In the genomic region with DNA sequence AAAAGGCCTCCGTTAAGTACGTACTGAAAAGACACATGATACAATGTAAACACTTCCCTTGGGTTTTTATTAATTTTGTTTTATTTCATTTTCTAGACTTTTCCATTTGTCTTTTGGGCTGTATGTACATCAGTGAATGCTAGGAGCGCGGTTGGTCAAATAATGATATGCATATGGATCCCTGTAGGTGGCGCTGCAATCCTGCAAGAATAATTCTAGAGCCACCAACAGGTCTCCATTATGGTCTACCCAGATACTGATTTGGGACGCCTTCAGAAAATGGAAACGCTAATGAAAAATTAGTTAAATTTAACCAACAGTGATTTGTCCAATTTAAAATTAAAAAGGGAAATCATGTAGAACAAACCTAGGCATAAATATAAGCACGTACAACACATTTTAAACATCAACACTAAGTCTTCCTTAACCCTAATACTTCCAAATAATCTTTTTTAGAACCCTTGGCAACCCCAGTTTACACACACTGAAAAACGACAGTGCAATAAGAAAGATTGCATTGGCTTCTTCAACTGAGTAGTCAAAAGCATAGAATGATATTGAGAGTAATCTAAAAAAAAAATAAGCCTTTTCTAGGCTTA, we compare ENCODE assay signal across 8 cellular contexts.
DNase-seq lines count a peak whose midpoint lies in the region; ATAC-seq and TF ChIP-seq lines count a peak whose summit lies in the region.

No MANE protein-coding gene starts in this region.

- no peaks in the 10 kb centered on the region for H3K27me3 Mint-ChIP-seq in GM23338 (ENCODE audit: insufficient read depth, low read depth, poor library complexity)

- no peak overlapping the region for H3K9ac ChIP-seq in IMR-90 (ENCODE audit: low read depth, low read length)
- peak overlapping the region; percentile 25; the same call in 1 of the 2 replicates for H3K9ac ChIP-seq in OCI-LY3 (ENCODE audit: low read length)

- intact Hi-C loops in IMR-90 (cut with micrococcal nuclease) (loop anchor here (1.0 to 10.0 kb wide), 9 partner anchors 278 to 1129 kb away; no protein-coding TSS in a partner anchor), left colon (cut with DNase I, micrococcal nuclease) (loop anchor here in 1 of 2 donors (10.0 kb wide), 1 partner anchor 1104 kb away; no protein-coding TSS in a partner anchor)

- H2AK5ac ChIP-seq in IMR-90 (ENCODE audit: low read depth, low read length), result no peak overlapping the region

- no peak overlapping the region for H2AFZ ChIP-seq in GM23338
- H2AFZ ChIP-seq in IMR-90 (replicated peaks; ENCODE audit: low read length, poor library complexity), result no peak overlapping the region
- peak overlapping the region; percentile 72; the same call in 1 of the 2 replicates for H2AFZ ChIP-seq in OCI-LY3 (ENCODE audit: low read depth, low read length)

- no peaks in the 10 kb centered on the region for H3K36me3 Mint-ChIP-seq in GM23338 (ENCODE audit: low read depth)

- TF ChIP-seq CTCF in GM23338 (conservative IDR thresholded peaks at IDR 0.05; ENCODE audit: low read depth in 2 of 2) (peak; percentile 80 to 86), IMR-90 (conservative IDR thresholded peaks at IDR 0.05; ENCODE audit: low read depth, low read length) (peak; percentile 88), OCI-LY3 (IDR thresholded peaks at IDR 0.05; ENCODE audit: low read depth, low read length) (peak; percentile 67)

- no peaks in the 10 kb centered on the region for H3K27me3 ChIP-seq in GM23338 (ENCODE audit: insufficient read depth)
- H3K27me3 ChIP-seq in IMR-90 (ENCODE audit: control insufficient read depth, insufficient read depth, low read length), result no peaks in the 10 kb centered on the region
- H3K27me3 ChIP-seq in OCI-LY3 (ENCODE audit: low read depth, low read length), result no peaks in the 10 kb centered on the region

- H2BK120ac ChIP-seq in IMR-90 (ENCODE audit: low read depth, low read length), result 0 out of 2 replicates have a peak overlapping the region, but pooled peaks have one; percentile 19

- H3K4me1 ChIP-seq in GM23338 (ENCODE audit: insufficient read depth) (peaks cover 8% of the 10 kb centered on the region), IMR-90 (ENCODE audit: control insufficient read depth, insufficient read depth, low read length) (peaks cover 2% of the 10 kb centered on the region; the same call in 1 of the 2 replicates), OCI-LY3 (ENCODE audit: low read length) (peaks cover 2% of the 10 kb centered on the region; the same call in 1 of the 2 replicates)

- H2BK5ac ChIP-seq in IMR-90 (ENCODE audit: low read depth, low read length, poor library complexity, severe bottlenecking), result peak overlapping the region; percentile 10

- 100% methylated on average over 1 of the region's 9 CpGs; no CpG with 5 or more reads in 1 of the 2 experiments for WGBS in IMR-90 (ENCODE audit: extremely low coverage in 2 of 2, insufficient read length in 1 of 2), 2 experiments

- H4K91ac ChIP-seq in IMR-90 (ENCODE audit: insufficient read depth, low read depth, low read length), result no peak overlapping the region

- no peak overlapping the region for H4K5ac ChIP-seq in IMR-90 (ENCODE audit: low read depth, low read length)

- H2AK9ac ChIP-seq in IMR-90 (replicated peaks; ENCODE audit: low read depth, low read length, poor library complexity), result no peak overlapping the region

- POLR2A ChIA-PET in IMR-90 (lab: Charles Lee; ENCODE audit: unreplicated experiment), result no interaction called here

- no peak overlapping the region for H2BK15ac ChIP-seq in IMR-90 (ENCODE audit: low read depth, low read length)

- ATAC-seq in GM23338, result peak; percentile 90
- peak; percentile 88 for ATAC-seq in IMR-90 (ENCODE audit: low read depth)
- peak; percentile 86 for ATAC-seq in left colon

- no peak overlapping the region for H3K4me3 ChIP-seq in GM23338
- H3K4me3 ChIP-seq in IMR-90 (ENCODE audit: insufficient read depth, low read depth, low read length), result no peak overlapping the region
- H3K4me3 ChIP-seq in OCI-LY3 (ENCODE audit: low read length), result peak overlapping the region; percentile 51; the same call in 1 of the 2 replicates

- H3K79me2 ChIP-seq in GM23338 (replicated peaks; ENCODE audit: insufficient read depth) (no peaks in the 10 kb centered on the region), OCI-LY3 (ENCODE audit: low read length) (no peaks in the 10 kb centered on the region)

- H4K8ac ChIP-seq in IMR-90 (ENCODE audit: low read depth in 2 of 2, low read length in 2 of 2), result no peak overlapping the region; a peak in 1 of 4 replicates

- H3K9me2 ChIP-seq in GM23338 (ENCODE audit: insufficient read depth), result no peaks in the 10 kb centered on the region

- no peak overlapping the region for H3K27ac Mint-ChIP-seq in GM23338

- no peak overlapping the region for H3K4me3 Mint-ChIP-seq in GM23338

- H2BK20ac ChIP-seq in IMR-90 (ENCODE audit: low read depth, low read length), result no peak overlapping the region

- dilution Hi-C loops in IMR-90 (cut with HindIII; ENCODE audit: low sequenced_read_pairs, unreplicated experiment), result no loop called here

- in situ Hi-C loops in IMR-90 (cut with MboI; ENCODE audit: low sequenced_read_pairs), result no loop called here

- BruUV-seq in IMR-90 (replicated peaks; lab: Mats Ljungman, UMichigan), result no TSS peak

- H3K4me1 Mint-ChIP-seq in GM23338, result peaks cover 15% of the 10 kb centered on the region

- H3K23ac ChIP-seq in IMR-90 (ENCODE audit: low read depth, low read length), result no peak overlapping the region

- H3K79me1 ChIP-seq in IMR-90 (ENCODE audit: low read depth in 1 of 2, low read length in 2 of 2), result no peaks in the 10 kb centered on the region

- H3K9me3 ChIP-seq in IMR-90 (ENCODE audit: control insufficient read depth, insufficient read depth, low read length), result no peaks in the 10 kb centered on the region
- no peaks in the 10 kb centered on the region for H3K9me3 ChIP-seq in OCI-LY3 (ENCODE audit: insufficient read depth, low read length)

- H3K27ac ChIP-seq in GM23338 (ENCODE audit: low read depth) (no peak overlapping the region), IMR-90 (ENCODE audit: insufficient read depth, low read length) (no peak overlapping the region), OCI-LY3 (ENCODE audit: low read length) (no peak overlapping the region), caudate nucleus (ENCODE audit: low read depth, low read length) (no peak overlapping the region)

- no peak overlapping the region for H3K4ac ChIP-seq in IMR-90 (ENCODE audit: low read depth, low read length)

- no peak for TF ChIP-seq POLR2A in IMR-90 (IDR thresholded peaks at IDR 0.05; ENCODE audit: low read depth, low read length)

- no peaks in the 10 kb centered on the region for H3F3A ChIP-seq in GM23338 (replicated peaks; ENCODE audit: low read depth)

- H3K18ac ChIP-seq in IMR-90 (ENCODE audit: low read depth, low read length), result 0 out of 2 replicates have a peak overlapping the region, but pooled peaks have one; percentile 8

- no peak overlapping the region for H3K14ac ChIP-seq in IMR-90 (replicated peaks; ENCODE audit: low read depth, low read length)

- TF ChIP-seq RAD21 in IMR-90 (IDR thresholded peaks at IDR 0.05; ENCODE audit: low read length), result peak; percentile 92

- H3K56ac ChIP-seq in IMR-90 (ENCODE audit: extremely low read depth, insufficient read depth, low read length), result no peak overlapping the region

- no peaks in the 10 kb centered on the region for H3K36me3 ChIP-seq in GM23338 (ENCODE audit: insufficient read depth)
- no peaks in the 10 kb centered on the region for H3K36me3 ChIP-seq in IMR-90 (ENCODE audit: control insufficient read depth, insufficient read depth, low read length)
- H3K36me3 ChIP-seq in OCI-LY3 (replicated peaks; ENCODE audit: low read depth, low read length), result no peaks in the 10 kb centered on the region

- H4K20me1 ChIP-seq in GM23338 (replicated peaks; ENCODE audit: insufficient read depth) (no peaks in the 10 kb centered on the region), IMR-90 (ENCODE audit: insufficient read depth, low read length) (no peaks in the 10 kb centered on the region), OCI-LY3 (ENCODE audit: insufficient read depth, low read length) (no peaks in the 10 kb centered on the region)

- CTCF ChIA-PET in IMR-90 (lab: Yijun Ruan, JAX), result no interaction called here

- no peaks in the 10 kb centered on the region for H3K9me1 ChIP-seq in IMR-90 (ENCODE audit: insufficient read depth, low read length)

- DNase-seq in activated T-cell treated with anti-CD3 and anti-CD28 coated beads, Interleukin-2, amount 50 U/mL, for 48 hours, result peak; percentile 25 to 28
- DNase-seq in activated T-cell treated with anti-CD3 and anti-CD28 coated beads for 4 hours (no peak), GM23338 (ENCODE audit: low spot score) (peak; percentile 88), IMR-90 (peak; percentile 84), caudate nucleus (lab: John Stamatoyannopoulos, UW) (peak in 54 of 61 donors; percentile 0 to 77 (median 32)), left colon (peak; percentile 38 to 72), stromal cell of bone marrow (ENCODE audit: low read depth) (peak; percentile 72)

- H3K4me2 ChIP-seq in GM23338, result no peak overlapping the region
- no peak overlapping the region for H3K4me2 ChIP-seq in IMR-90 (ENCODE audit: low read depth, low read length)
- H3K4me2 ChIP-seq in OCI-LY3 (ENCODE audit: low read length), result peak overlapping the region; percentile 53

- no peaks in the 10 kb centered on the region for H3K9me3 Mint-ChIP-seq in GM23338

TF ChIP-seq in GM23338, 12 proteins besides CTCF, POLR2A, EP300 and RAD21 (continues in another document):
- TF ChIP-seq, protein P1, sequence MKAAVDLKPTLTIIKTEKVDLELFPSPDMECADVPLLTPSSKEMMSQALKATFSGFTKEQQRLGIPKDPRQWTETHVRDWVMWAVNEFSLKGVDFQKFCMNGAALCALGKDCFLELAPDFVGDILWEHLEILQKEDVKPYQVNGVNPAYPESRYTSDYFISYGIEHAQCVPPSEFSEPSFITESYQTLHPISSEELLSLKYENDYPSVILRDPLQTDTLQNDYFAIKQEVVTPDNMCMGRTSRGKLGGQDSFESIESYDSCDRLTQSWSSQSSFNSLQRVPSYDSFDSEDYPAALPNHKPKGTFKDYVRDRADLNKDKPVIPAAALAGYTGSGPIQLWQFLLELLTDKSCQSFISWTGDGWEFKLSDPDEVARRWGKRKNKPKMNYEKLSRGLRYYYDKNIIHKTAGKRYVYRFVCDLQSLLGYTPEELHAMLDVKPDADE (IDR thresholded peaks at IDR 0.05), result no peak

TF ChIP-seq in IMR-90, 13 proteins besides CTCF, POLR2A, EP300 and RAD21:
- TF ChIP-seq SMC3 (IDR thresholded peaks at IDR 0.05; ENCODE audit: low read depth, low read length), result peak; percentile 91
- TF ChIP-seq, protein P2, sequence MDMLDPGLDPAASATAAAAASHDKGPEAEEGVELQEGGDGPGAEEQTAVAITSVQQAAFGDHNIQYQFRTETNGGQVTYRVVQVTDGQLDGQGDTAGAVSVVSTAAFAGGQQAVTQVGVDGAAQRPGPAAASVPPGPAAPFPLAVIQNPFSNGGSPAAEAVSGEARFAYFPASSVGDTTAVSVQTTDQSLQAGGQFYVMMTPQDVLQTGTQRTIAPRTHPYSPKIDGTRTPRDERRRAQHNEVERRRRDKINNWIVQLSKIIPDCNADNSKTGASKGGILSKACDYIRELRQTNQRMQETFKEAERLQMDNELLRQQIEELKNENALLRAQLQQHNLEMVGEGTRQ (IDR thresholded peaks at IDR 0.05; ENCODE audit: low read depth, low read length), result no peak
